Comparison of ENCODE assay signal across 1 cellular context in genomic region chr15:98900382-98900781, GRCh38.
TF ChIP-seq lines count a peak whose summit lies in the region.

No MANE protein-coding gene starts in this region.

TF ChIP-seq in GM23338, 12 proteins besides CTCF, POLR2A, EP300 and RAD21:
- no peak for TF ChIP-seq REST (IDR thresholded peaks at IDR 0.05; ENCODE audit: unreplicated experiment)
- TF ChIP-seq ZNF114 (CRISPR knock-in tag; IDR thresholded peaks at IDR 0.05), result no peak
- no peak for TF ChIP-seq EZH2 (IDR thresholded peaks at IDR 0.05; ENCODE audit: low read depth, unreplicated experiment)
- no peak for TF ChIP-seq JUNB (IDR thresholded peaks at IDR 0.05; ENCODE audit: unreplicated experiment)
- no peak for TF ChIP-seq ZNF462 (CRISPR knock-in tag; IDR thresholded peaks at IDR 0.05)
- no peak for TF ChIP-seq ZNF331 (CRISPR knock-in tag; IDR thresholded peaks at IDR 0.05; ENCODE audit: low read depth)
- TF ChIP-seq POLR2AphosphoS5 (IDR thresholded peaks at IDR 0.05; ENCODE audit: low read depth), result no peak
- TF ChIP-seq EZH2phosphoT487 (IDR thresholded peaks at IDR 0.05; ENCODE audit: unreplicated experiment), result no peak
- no peak for TF ChIP-seq CREB1 (CRISPR knock-in tag; IDR thresholded peaks at IDR 0.05; ENCODE audit: low read depth)
- no peak for TF ChIP-seq STAT1 (IDR thresholded peaks at IDR 0.05; ENCODE audit: unreplicated experiment)
- no peak for TF ChIP-seq ETS1 (IDR thresholded peaks at IDR 0.05)
- TF ChIP-seq NANOG (IDR thresholded peaks at IDR 0.05; ENCODE audit: borderline replicate concordance), result no peak
